In genomic region chr16:20348365-20349185, GRCh38 we compare ENCODE assay signal across 16 cellular contexts. TPM values are rescaled to one million over a fixed set of nuclear protein-coding genes. Genes with fewer than 3 reads are reported as not detected.
DNase-seq lines count a peak whose midpoint lies in the region; ATAC-seq and TF ChIP-seq lines count a peak whose summit lies in the region.
"Had no signal": no experiment of that assay in that cellular context is flagged by ENCODE, and none has a peak within 500 bp of the region (broad histone marks: within the 10 kb centered on the region; RNA-seq: fewer than 3 reads in every experiment).

No MANE protein-coding gene starts in this region.

- TF ChIP-seq CTCF in kidney epithelial cell (IDR thresholded peaks at IDR 0.05; ENCODE audit: insufficient read depth, low read length, poor library complexity, severe bottlenecking) (peak; percentile 12), upper lobe of left lung (IDR thresholded peaks at IDR 0.05) (no peak)

- TF ChIP-seq POLR2A in upper lobe of left lung (IDR thresholded peaks at IDR 0.05): no peak

- no peak overlapping the region for H3K27ac ChIP-seq in upper lobe of left lung
- H3K27ac ChIP-seq: left ventricle myocardium inferior, SK-N-MC, spleen had no signal

- 31 to 53% methylated on average over 4 to 47 of the region's 77 CpGs for WGBS in upper lobe of left lung, 2 donors

- ATAC-seq in upper lobe of left lung (ENCODE audit: low FRiP score in 2 of 2): peak; percentile 20 to 32
- ATAC-seq: activated T-helper 17 cell treated with anti-CD3 and anti-CD28 coated beads, Interleukin-2, amount 50 U/mL, for 72 hours had no signal

- TF ChIP-seq EP300 in upper lobe of left lung (IDR thresholded peaks at IDR 0.05): no peak

- H3K36me3 ChIP-seq in kidney epithelial cell (ENCODE audit: control insufficient read depth, insufficient read depth, low read length) (no peaks in the 10 kb centered on the region), upper lobe of left lung (no peaks in the 10 kb centered on the region)
- H3K36me3 ChIP-seq: left ventricle myocardium inferior, spleen had no signal

- H3K4me3 ChIP-seq in kidney epithelial cell (ENCODE audit: low read depth, low read length): no peak overlapping the region
- no peak overlapping the region for H3K4me3 ChIP-seq in upper lobe of left lung
- H3K4me3 ChIP-seq: left ventricle myocardium inferior, SK-N-MC, spleen had no signal

- peaks cover 14% of the 10 kb centered on the region for H3K27me3 ChIP-seq in kidney epithelial cell (ENCODE audit: control insufficient read depth, insufficient read depth, low read length)
- peaks cover 0 to 4% (median 0%) of the 10 kb centered on the region in 4 donors for H3K27me3 ChIP-seq in upper lobe of left lung

- H3K4me1 ChIP-seq in upper lobe of left lung: no peaks in the 10 kb centered on the region
- H3K4me1 ChIP-seq: left ventricle myocardium inferior, spleen had no signal

- DNase-seq in activated CD4-positive, alpha-beta T cell treated with anti-CD3 and anti-CD28 coated beads for 48 hours: peak; percentile 2
- DNase-seq in activated CD4-positive, alpha-beta T cell treated with anti-CD3 and anti-CD28 coated beads, Interleukin-2, amount 50 U/mL, for 4 hours: no peak
- peak; percentile 82 for DNase-seq in NCI-H748 (lab: John Stamatoyannopoulos, UW; ENCODE audit: unreplicated experiment)
- DNase-seq in kidney epithelial cell (ENCODE audit: low read depth): no peak
- peak in 1 of 2 donors; percentile 79 for DNase-seq in upper lobe of left lung
- DNase-seq in NK-92 treated with Interleukin-12 subunit alpha and Interleukin-12 subunit beta, amount 100 ng/mL, for 24 hours (lab: John Stamatoyannopoulos, UW): no peak
- DNase-seq in putamen (ENCODE audit: low spot score): no peak
- DNase-seq in Ammon's horn (ENCODE audit: low spot score): no peak
- DNase-seq: activated CD4-positive, alpha-beta T cell treated with anti-CD3 and anti-CD28 coated beads for 1 hour; effector CD8-positive, alpha-beta T cell; Karpas-422; left ventricle myocardium inferior; spleen had no signal

- no peaks in the 10 kb centered on the region for H3K9me3 ChIP-seq in upper lobe of left lung
- H3K9me3 ChIP-seq: left ventricle myocardium inferior, spleen had no signal

RNA-seq across cellular contexts. Expression of gene UMOD, which starts 3.9 kb away (rescaled TPM):
- total RNA-seq in kidney epithelial cell (0.07 TPM in 1 of 2 replicates, not detected in the other), upper lobe of left lung (not detected)
- total RNA-seq: activated T-helper 17 cell treated with anti-CD3 and anti-CD28 coated beads, Interleukin-2, amount 50 U/mL, for 72 hours; G401; left ventricle myocardium inferior; spleen had no signal

RNA-seq across cellular contexts. Expression of gene GP2, which starts 21.3 kb away (rescaled TPM):
- total RNA-seq in kidney epithelial cell: not detected in 2 replicates
- total RNA-seq in upper lobe of left lung: 10 to 100 TPM in 1 of 6 donors, 1 to 10 TPM in 2, under 1 TPM in 1, not detected in 2; 0.39 to 15.4 (median 4.9) TPM
- total RNA-seq: activated T-helper 17 cell treated with anti-CD3 and anti-CD28 coated beads, Interleukin-2, amount 50 U/mL, for 72 hours; G401; left ventricle myocardium inferior had no signal

RNA-seq across cellular contexts. Expression of gene PDILT, which starts 56.0 kb away (rescaled TPM):
- total RNA-seq in kidney epithelial cell (not detected in 2 replicates), upper lobe of left lung (not detected)
- total RNA-seq: activated T-helper 17 cell treated with anti-CD3 and anti-CD28 coated beads, Interleukin-2, amount 50 U/mL, for 72 hours; G401; left ventricle myocardium inferior; spleen had no signal

Comparison
In these comparisons a context has a peak if more than half of its experiments do, and no peak if none do; other contexts are left out.
1. DNase-seq: peak in activated CD4-positive, alpha-beta T cell treated with anti-CD3 and anti-CD28 coated beads for 48 hours (single experiment) and NCI-H748 (single experiment); none in activated CD4-positive, alpha-beta T cell treated with anti-CD3 and anti-CD28 coated beads, Interleukin-2, amount 50 U/mL, for 4 hours (0 of 2), kidney epithelial cell (single experiment), NK-92 treated with Interleukin-12 subunit alpha and Interleukin-12 subunit beta, amount 100 ng/mL, for 24 hours (single experiment), putamen (single experiment) and Ammon's horn (single experiment).